15 cellular contexts compared by ENCODE assay signal in genomic region chr7:66720571-66720970, GRCh38.
"Had no signal": no experiment of that assay in that cellular context is flagged by ENCODE, and none has a peak within 500 bp of the region (broad histone marks: within the 10 kb centered on the region; RNA-seq: fewer than 3 reads in every experiment).

No MANE protein-coding gene starts in this region.

- FAIRE-seq: urothelium cell line had no signal

- H3K4me1 Mint-ChIP-seq: activated naive CD4-positive, alpha-beta T cell treated with anti-CD3 and anti-CD28 coated beads, Interleukin-2, amount 10 ng/mL, durations not matched to agents 7 days and 5 days; activated T-helper 17 cell treated with anti-CD3 and anti-CD28 coated beads, Interleukin-2, amount 50 U/mL, for 72 hours; immature natural killer cell; stimulated activated effector memory CD8-positive, alpha-beta T cell treated with anti-CD3 and anti-CD28 coated beads, Interleukin-12 subunit alpha, Interleukin-12 subunit beta, amount 100 ng/mL, for 72 hours had no signal

- ATAC-seq: activated CD4-positive, CD25-positive, alpha-beta regulatory T cell treated with anti-CD3 and anti-CD28 coated beads, Interleukin-2, amount 50 U/mL, for 24 hours; activated T-helper 17 cell treated with anti-CD3 and anti-CD28 coated beads, Interleukin-2, amount 50 U/mL, for 72 hours; effector memory CD8-positive, alpha-beta T cell; natural killer cell treated with Interleukin-12 subunit alpha and Interleukin-12 subunit beta and Interleukin-15 and Interleukin-18, amount 100 ng/mL, for 72 hours; stimulated activated effector memory CD8-positive, alpha-beta T cell treated with anti-CD3 and anti-CD28 coated beads, Interleukin-12 subunit alpha, Interleukin-12 subunit beta, amount 100 ng/mL, for 72 hours had no signal

- H3K27me3 Mint-ChIP-seq: activated naive CD4-positive, alpha-beta T cell treated with anti-CD3 and anti-CD28 coated beads, Interleukin-2, amount 10 ng/mL, durations not matched to agents 7 days and 5 days; activated T-helper 17 cell treated with anti-CD3 and anti-CD28 coated beads, Interleukin-2, amount 50 U/mL, for 72 hours; effector memory CD8-positive, alpha-beta T cell; natural killer cell treated with Interleukin-12 subunit alpha and Interleukin-12 subunit beta and Interleukin-15 and Interleukin-18, amount 100 ng/mL, for 72 hours had no signal

- H3K9me3 Mint-ChIP-seq: activated T-helper 17 cell treated with anti-CD3 and anti-CD28 coated beads, Interleukin-2, amount 50 U/mL, for 72 hours had no signal

- H3K4me3 Mint-ChIP-seq: activated naive CD4-positive, alpha-beta T cell treated with anti-CD3 and anti-CD28 coated beads, Interleukin-2, amount 10 ng/mL, durations not matched to agents 7 days and 5 days; activated T-helper 17 cell treated with anti-CD3 and anti-CD28 coated beads, Interleukin-2, amount 50 U/mL, for 72 hours; effector memory CD8-positive, alpha-beta T cell; immature natural killer cell; natural killer cell treated with Interleukin-12 subunit alpha and Interleukin-12 subunit beta and Interleukin-15 and Interleukin-18, amount 100 ng/mL, for 72 hours; stimulated activated effector memory CD8-positive, alpha-beta T cell treated with anti-CD3 and anti-CD28 coated beads, Interleukin-12 subunit alpha, Interleukin-12 subunit beta, amount 100 ng/mL, for 72 hours had no signal

- H3K27ac Mint-ChIP-seq: activated naive CD4-positive, alpha-beta T cell treated with anti-CD3 and anti-CD28 coated beads, Interleukin-2, amount 10 ng/mL, durations not matched to agents 7 days and 5 days; activated T-helper 17 cell treated with anti-CD3 and anti-CD28 coated beads, Interleukin-2, amount 50 U/mL, for 72 hours; effector memory CD8-positive, alpha-beta T cell; immature natural killer cell; natural killer cell treated with Interleukin-12 subunit alpha and Interleukin-12 subunit beta and Interleukin-15 and Interleukin-18, amount 100 ng/mL, for 72 hours; stimulated activated effector memory CD8-positive, alpha-beta T cell treated with anti-CD3 and anti-CD28 coated beads, Interleukin-12 subunit alpha, Interleukin-12 subunit beta, amount 100 ng/mL, for 72 hours had no signal

- DNase-seq: activated CD4-positive, alpha-beta T cell treated with anti-CD3 and anti-CD28 coated beads, Interleukin-2, amount 50 U/mL, for 1 hour; activated naive CD4-positive, alpha-beta T cell treated with anti-CD3 and anti-CD28 coated beads, Interleukin-2, amount 10 ng/mL, durations not matched to agents 7 days and 5 days; dermis blood vessel endothelial cell; effector memory CD8-positive, alpha-beta T cell; foreskin melanocyte; immature natural killer cell; mesendoderm; nucleus accumbens; posterior cingulate gyrus; thyroid gland had no signal
